Comparison of ENCODE assay signal across 32 cellular contexts in genomic region chr17:55773671-55774070, GRCh38. TPM values are rescaled to one million over a fixed set of nuclear protein-coding genes. Genes with fewer than 3 reads are reported as not detected.
"Had no signal": no experiment of that assay in that cellular context is flagged by ENCODE, and none has a peak within 500 bp of the region (broad histone marks: within the 10 kb centered on the region; RNA-seq: fewer than 3 reads in every experiment).

No MANE protein-coding gene starts in this region.

- H3K4me3 Mint-ChIP-seq: activated B cell treated with CpG ODN at 0.5 μM for 24 hours; activated CD8-positive, alpha-beta T cell treated with anti-CD3 and anti-CD28 coated beads for 36 hours; activated naive CD8-positive, alpha-beta T cell treated with anti-CD3 and anti-CD28 coated beads for 36 hours; activated naive CD8-positive, alpha-beta T cell treated with anti-CD3 and anti-CD28 coated beads, Interleukin-2, amount 50 U/mL, for 24 hours; activated T-cell treated with anti-CD3 and anti-CD28 coated beads, Interleukin-2, amount 50 U/mL, for 4 hours; activated T-helper 17 cell treated with anti-CD3 and anti-CD28 coated beads, Interleukin-2, amount 50 U/mL, for 72 hours; effector memory CD8-positive, alpha-beta T cell; T-helper 17 cell; T-helper 2 cell treated with Interferon-gamma antibody and Interleukin-4, amounts not matched to agents 5 μg/mL and 100 μg/mL, for 36 hours had no signal

- H3K27me3 ChIP-seq: adrenal gland, body of pancreas had no signal

- H3K9me3 Mint-ChIP-seq: activated B cell treated with CpG ODN at 0.5 μM for 24 hours; activated CD8-positive, alpha-beta T cell treated with anti-CD3 and anti-CD28 coated beads for 36 hours; activated naive CD8-positive, alpha-beta T cell treated with anti-CD3 and anti-CD28 coated beads for 36 hours; activated naive CD8-positive, alpha-beta T cell treated with anti-CD3 and anti-CD28 coated beads, Interleukin-2, amount 50 U/mL, for 24 hours; activated T-cell treated with anti-CD3 and anti-CD28 coated beads, Interleukin-2, amount 50 U/mL, for 4 hours; activated T-helper 17 cell treated with anti-CD3 and anti-CD28 coated beads, Interleukin-2, amount 50 U/mL, for 72 hours; effector memory CD8-positive, alpha-beta T cell; T-helper 2 cell treated with Interferon-gamma antibody and Interleukin-4, amounts not matched to agents 5 μg/mL and 100 μg/mL, for 36 hours had no signal

- H3K9me3 ChIP-seq: adrenal gland, body of pancreas had no signal

- H3K4me1 Mint-ChIP-seq: activated B cell treated with CpG ODN at 0.5 μM for 24 hours; activated naive CD8-positive, alpha-beta T cell treated with anti-CD3 and anti-CD28 coated beads for 36 hours; activated naive CD8-positive, alpha-beta T cell treated with anti-CD3 and anti-CD28 coated beads, Interleukin-2, amount 50 U/mL, for 24 hours; activated T-helper 17 cell treated with anti-CD3 and anti-CD28 coated beads, Interleukin-2, amount 50 U/mL, for 72 hours had no signal

- H3K27ac ChIP-seq: adrenal gland, body of pancreas, epithelial cell of prostate, WERI-Rb-1 had no signal

- DNase-seq: activated B cell treated with CpG ODN at 0.5 μM for 24 hours; activated CD4-positive, alpha-beta T cell treated with anti-CD3 and anti-CD28 coated beads for 48 hours; activated CD4-positive, alpha-beta T cell treated with anti-CD3 and anti-CD28 coated beads, Interleukin-2, amount 50 U/mL, for 1 hour; activated CD4-positive, alpha-beta T cell treated with anti-CD3 and anti-CD28 coated beads, Interleukin-2, amount 50 U/mL, for 48 hours; activated CD8-positive, alpha-beta memory T cell treated with anti-CD3 and anti-CD28 coated beads for 24 hours; activated CD8-positive, alpha-beta T cell treated with anti-CD3 and anti-CD28 coated beads for 36 hours; activated effector memory CD4-positive, alpha-beta T cell treated with Interleukin-2 at 50 U/mL for 16 hours; activated gamma-delta T cell treated with Interleukin-2 at 50 U/mL for 16 hours; activated naive CD4-positive, alpha-beta T cell treated with anti-CD3 and anti-CD28 coated beads, Interleukin-2, amount 50 U/mL, for 16 hours; activated naive CD4-positive, alpha-beta T cell treated with Interleukin-2 at 50 U/mL for 16 hours; activated naive CD8-positive, alpha-beta T cell treated with anti-CD3 and anti-CD28 coated beads for 36 hours; activated naive CD8-positive, alpha-beta T cell treated with anti-CD3 and anti-CD28 coated beads, Interleukin-2, amount 50 U/mL, for 24 hours; activated T-cell treated with anti-CD3 and anti-CD28 coated beads, Interleukin-2, amount 50 U/mL, for 4 hours; adrenal gland; amygdala; aorta; body of pancreas; caudate nucleus; cortex of kidney; dermis blood vessel endothelial cell; effector CD4-positive, alpha-beta T cell; effector memory CD8-positive, alpha-beta T cell; foreskin fibroblast; head of caudate nucleus; T-helper 1 cell; T-helper 17 cell; T1000; WERI-Rb-1 had no signal

- H3K4me1 ChIP-seq: body of pancreas had no signal

- H3K27me3 Mint-ChIP-seq: activated B cell treated with CpG ODN at 0.5 μM for 24 hours; activated CD8-positive, alpha-beta T cell treated with anti-CD3 and anti-CD28 coated beads for 36 hours; activated naive CD8-positive, alpha-beta T cell treated with anti-CD3 and anti-CD28 coated beads for 36 hours; activated naive CD8-positive, alpha-beta T cell treated with anti-CD3 and anti-CD28 coated beads, Interleukin-2, amount 50 U/mL, for 24 hours; activated T-helper 17 cell treated with anti-CD3 and anti-CD28 coated beads, Interleukin-2, amount 50 U/mL, for 72 hours; effector memory CD8-positive, alpha-beta T cell; T-helper 17 cell had no signal

- H3K36me3 ChIP-seq: WERI-Rb-1 had no signal

- H3K4me3 ChIP-seq: adrenal gland, body of pancreas had no signal

- H3K27ac Mint-ChIP-seq: activated B cell treated with CpG ODN at 0.5 μM for 24 hours; activated CD8-positive, alpha-beta T cell treated with anti-CD3 and anti-CD28 coated beads for 36 hours; activated naive CD8-positive, alpha-beta T cell treated with anti-CD3 and anti-CD28 coated beads for 36 hours; activated naive CD8-positive, alpha-beta T cell treated with anti-CD3 and anti-CD28 coated beads, Interleukin-2, amount 50 U/mL, for 24 hours; activated T-helper 17 cell treated with anti-CD3 and anti-CD28 coated beads, Interleukin-2, amount 50 U/mL, for 72 hours; effector memory CD8-positive, alpha-beta T cell; T-helper 17 cell; T-helper 2 cell treated with Interferon-gamma antibody and Interleukin-4, amounts not matched to agents 5 μg/mL and 100 μg/mL, for 36 hours had no signal

RNA-seq across cellular contexts. Expression of gene TMEM100, which starts 51.0 kb away (rescaled TPM):
- total RNA-seq: activated B cell treated with CpG ODN at 0.5 μM for 24 hours; activated CD8-positive, alpha-beta T cell treated with anti-CD3 and anti-CD28 coated beads for 36 hours; activated naive CD8-positive, alpha-beta T cell treated with anti-CD3 and anti-CD28 coated beads for 36 hours; activated T-cell treated with anti-CD3 and anti-CD28 coated beads, Interleukin-2, amount 50 U/mL, for 4 hours; activated T-helper 17 cell treated with anti-CD3 and anti-CD28 coated beads, Interleukin-2, amount 50 U/mL, for 72 hours; endothelial cell of umbilical vein; T-helper 17 cell had no signal
